6 cellular contexts compared by ENCODE assay signal in the genomic region with DNA sequence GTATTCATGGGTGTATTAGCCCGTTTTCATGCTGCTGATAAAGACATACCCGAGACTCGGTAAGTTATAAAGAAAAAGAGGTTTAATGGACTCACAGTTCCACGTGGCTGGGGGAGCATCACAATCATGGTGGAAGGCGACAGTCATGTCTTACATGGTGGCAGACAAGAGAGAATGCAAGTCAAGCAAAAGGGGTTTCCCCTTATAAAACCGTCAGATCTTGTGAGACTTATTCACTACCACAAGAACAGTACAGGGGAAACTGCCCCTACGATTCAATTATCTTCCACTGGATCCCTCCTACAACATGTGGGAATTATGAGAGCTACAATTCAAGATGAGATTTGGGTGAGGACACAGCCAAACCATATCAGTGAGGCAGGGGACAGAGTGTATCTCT. TPM values are rescaled to one million over a fixed set of nuclear protein-coding genes. Genes with fewer than 3 reads are reported as not detected.
DNase-seq lines count a peak whose midpoint lies in the region; ATAC-seq, FAIRE-seq and TF ChIP-seq lines count a peak whose summit lies in the region.
"Not testable (repeated sequence)": the region's sequence is repeated elsewhere in the genome, so short reads cannot be mapped to it uniquely, and the experiment has no call there.

No MANE protein-coding gene starts in this region.

- H3K4me1 Mint-ChIP-seq in T-helper 17 cell (peaks cover 30% of the 10 kb centered on the region), nephron progenitor cell (peaks cover 51% of the 10 kb centered on the region)
- peaks cover 37% of the 10 kb centered on the region for H3K4me1 Mint-ChIP-seq in activated CD8-positive, alpha-beta T cell treated with anti-CD3 and anti-CD28 coated beads for 36 hours (ENCODE audit: low read depth)
- peaks cover 37% of the 10 kb centered on the region for H3K4me1 Mint-ChIP-seq in central memory CD8-positive, alpha-beta T cell

- intact Hi-C loops in activated CD8-positive, alpha-beta T cell treated with anti-CD3 and anti-CD28 coated beads for 36 hours (cut with micrococcal nuclease); GM12878 (cut with micrococcal nuclease; ENCODE audit: unreplicated experiment); posterior vena cava (cut with DNase I): not testable (repeated sequence)

- BruUV-seq in GM12878 (replicated peaks; lab: Mats Ljungman, UMichigan): TSS peak; percentile 9

- H2AFZ ChIP-seq in GM12878 (ENCODE audit: control insufficient read depth, low read depth, low read length): not testable (repeated sequence)

- not testable (repeated sequence) for FAIRE-seq in GM12878 (lab: Jason Lieb, UNC)

- WGBS in GM12878 (ENCODE audit: insufficient coverage, insufficient replicate concordance, low lambda C conversion rate, missing lambda C conversion rate): 85% methylated on average over 7 of the region's 7 CpGs

- RAD21 ChIA-PET in GM12878 (lab: Charles Lee; ENCODE audit: unreplicated experiment): not testable (repeated sequence)

- not testable (repeated sequence) for H3K4me3 Mint-ChIP-seq in T-helper 17 cell; activated CD8-positive, alpha-beta T cell treated with anti-CD3 and anti-CD28 coated beads for 36 hours; central memory CD8-positive, alpha-beta T cell; nephron progenitor cell

- H3K27ac ChIP-seq in GM12878 (ENCODE audit: control insufficient read depth, insufficient read depth): not testable (repeated sequence)

- DNase-seq in T-helper 17 cell; GM12878 (ENCODE audit: low read depth, low spot score); central memory CD8-positive, alpha-beta T cell (ENCODE audit: low spot score in 2 of 2); nephron progenitor cell: not testable (repeated sequence)
- peak; percentile 31 for DNase-seq in activated CD8-positive, alpha-beta T cell treated with anti-CD3 and anti-CD28 coated beads for 36 hours
- peak; percentile 46 for DNase-seq in posterior vena cava (ENCODE audit: low spot score)

- not testable (repeated sequence) for ATAC-seq in T-helper 17 cell; activated CD8-positive, alpha-beta T cell treated with anti-CD3 and anti-CD28 coated beads for 36 hours; GM12878; central memory CD8-positive, alpha-beta T cell (replicated peaks; ENCODE audit: extremely low read depth, poor library complexity, severe bottlenecking)

- not testable (repeated sequence) for H3K4me1 ChIP-seq in GM12878 (ENCODE audit: control insufficient read depth, insufficient read depth, low read length)

- not testable (repeated sequence) for H3K9ac ChIP-seq in GM12878 (ENCODE audit: control insufficient read depth, insufficient read depth, low read length)

- not testable (repeated sequence) for H3K36me3 Mint-ChIP-seq in T-helper 17 cell (ENCODE audit: low read depth)
- H3K36me3 Mint-ChIP-seq in activated CD8-positive, alpha-beta T cell treated with anti-CD3 and anti-CD28 coated beads for 36 hours (ENCODE audit: low read depth): peaks cover 46% of the 10 kb centered on the region
- peaks cover 20% of the 10 kb centered on the region for H3K36me3 Mint-ChIP-seq in central memory CD8-positive, alpha-beta T cell (ENCODE audit: insufficient read depth)
- H3K36me3 Mint-ChIP-seq in nephron progenitor cell (ENCODE audit: low read depth): peaks cover 94% of the 10 kb centered on the region

- not testable (repeated sequence) for H3K27me3 Mint-ChIP-seq in T-helper 17 cell; activated CD8-positive, alpha-beta T cell treated with anti-CD3 and anti-CD28 coated beads for 36 hours; central memory CD8-positive, alpha-beta T cell; nephron progenitor cell (ENCODE audit: low read depth, poor library complexity)

- H3K79me2 ChIP-seq in GM12878 (ENCODE audit: control insufficient read depth, insufficient read depth, low read length): not testable (repeated sequence)

- TF ChIP-seq EP300 in GM12878 (IDR thresholded peaks at IDR 0.05; ENCODE audit: borderline replicate concordance in 1 of 2, control insufficient read depth in 1 of 2, low read depth in 2 of 2, low read length in 2 of 2): not testable (repeated sequence)

- H3K9me3 Mint-ChIP-seq in activated CD8-positive, alpha-beta T cell treated with anti-CD3 and anti-CD28 coated beads for 36 hours; central memory CD8-positive, alpha-beta T cell: not testable (repeated sequence)
- H3K9me3 Mint-ChIP-seq in nephron progenitor cell: peaks cover 53% of the 10 kb centered on the region

- not testable (repeated sequence) for H3K9me3 ChIP-seq in T-helper 17 cell (ENCODE audit: control insufficient read depth, low read length, poor library complexity, severe bottlenecking)
- H3K9me3 ChIP-seq in GM12878 (replicated peaks; ENCODE audit: control insufficient read depth, insufficient read depth, low read length): peaks cover 12% of the 10 kb centered on the region

- in situ Hi-C loops in GM12878 (cut with MboI): not testable (repeated sequence)

- not testable (repeated sequence) for TF ChIP-seq RAD21 in GM12878 (IDR thresholded peaks at IDR 0.05; ENCODE audit: insufficient read depth, low read depth, low read length)

- not testable (repeated sequence) for TF ChIP-seq POLR2A in GM12878 (IDR thresholded peaks at IDR 0.05; ENCODE audit: low read depth, low read length)

- SMC1A ChIA-PET in GM12878 (lab: Charles Lee; ENCODE audit: uncharacterized antibody, unreplicated experiment): not testable (repeated sequence)

- H3K4me2 ChIP-seq in GM12878 (ENCODE audit: control insufficient read depth, insufficient read depth): not testable (repeated sequence)

- H4K20me1 ChIP-seq in GM12878 (ENCODE audit: control insufficient read depth, insufficient read depth): not testable (repeated sequence)

- CTCF ChIA-PET in activated CD8-positive, alpha-beta T cell treated with anti-CD3 and anti-CD28 coated beads for 36 hours (lab: Charles Lee): interaction anchor here (1.7 kb wide), 1 partner anchor 39 kb away, joined by 3 read pairs; no protein-coding TSS in a partner anchor
- CTCF ChIA-PET in GM12878 (lab: Yijun Ruan, JAX): not testable (repeated sequence)

- POLR2A ChIA-PET in activated CD8-positive, alpha-beta T cell treated with anti-CD3 and anti-CD28 coated beads for 36 hours (lab: Charles Lee); GM12878 (lab: Charles Lee): not testable (repeated sequence)

- H3K27me3 ChIP-seq in GM12878 (replicated peaks in 1 of 2; ENCODE audit: control insufficient read depth in 2 of 2, insufficient read depth in 2 of 2, low read length in 1 of 2): not testable (repeated sequence)

- not testable (repeated sequence) for TF ChIP-seq CTCF in activated CD8-positive, alpha-beta T cell treated with anti-CD3 and anti-CD28 coated beads for 36 hours (IDR thresholded peaks at IDR 0.05); GM12878 (IDR thresholded peaks at IDR 0.05 in 2 of 3, conservative IDR thresholded peaks at IDR 0.05 in 1 of 3; ENCODE audit: control insufficient read depth in 2 of 3, extremely low read depth in 1 of 3, insufficient read depth in 1 of 3, low read depth in 3 of 3, low read length in 3 of 3); nephron progenitor cell (IDR thresholded peaks at IDR 0.05)

- H3K27ac Mint-ChIP-seq in T-helper 17 cell (peak overlapping the region; percentile 16), nephron progenitor cell (peak overlapping the region; percentile 10)
- not testable (repeated sequence) for H3K27ac Mint-ChIP-seq in activated CD8-positive, alpha-beta T cell treated with anti-CD3 and anti-CD28 coated beads for 36 hours
- peak overlapping the region; percentile 11 for H3K27ac Mint-ChIP-seq in central memory CD8-positive, alpha-beta T cell (ENCODE audit: low read depth)

- not testable (repeated sequence) for H3K4me3 ChIP-seq in GM12878

- H3K36me3 ChIP-seq in GM12878 (ENCODE audit: control insufficient read depth in 2 of 2, insufficient read depth in 2 of 2, low read length in 1 of 2): peaks cover 7 to 18% of the 10 kb centered on the region in 2 experiments; a peak in 3 of 4 replicates

RNA-seq across cellular contexts. Expression of a gene that starts 44.3 kb away (rescaled TPM):
- total RNA-seq in T-helper 17 cell (100 to 1,000 TPM; 148 to 151 TPM), GM12878 (2014; rRNA removed) (37.9 and 40.2 TPM in 2 replicates), GM12878 (2014; rRNA removed; fragmentation: Illumina TruSeq; extraction: Trizol) (50.0 and 50.4 TPM in 2 replicates), GM12878 (2021) (74.1 and 76.1 TPM in 2 replicates), posterior vena cava (10 to 100 TPM; 23.2 to 30.9 TPM)
- total RNA-seq in activated CD8-positive, alpha-beta T cell treated with anti-CD3 and anti-CD28 coated beads for 36 hours: 10 to 100 TPM; 59.6 to 61.7 TPM
- total RNA-seq in GM12878 (2013; cell fraction: nucleolus; rRNA removed): 386 and 393 TPM in 2 replicates
- 36.0 TPM for polyA plus RNA-seq in GM12878 (2011; ENCODE audit: low read depth)
- polyA plus RNA-seq in GM12878 (2011; rRNA removed) (57.5 and 73.9 TPM in 2 replicates), GM12878 (2014; fragmentation: Illumina TruSeq; extraction: Trizol) (61.4 and 88.0 TPM in 2 replicates), GM12878 (2014; fragmentation: Nextera tagmentation; extraction: Ambion mirVana) (1 to 10 TPM; 6.1 to 9.5 TPM), GM12878 (2014; rRNA removed) (43.8 and 47.2 TPM in 2 replicates), GM12878 (2016; fragmentation: Nextera tagmentation; extraction: Ambion mirVana) (10 to 100 TPM; 15.5 to 16.3 TPM)
- 48.9 and 56.2 TPM in 2 replicates for polyA plus RNA-seq in GM12878 (2011; cell fraction: cytosol; rRNA removed)
- polyA plus RNA-seq in GM12878 (2011; cell fraction: nucleus; rRNA removed): 75.9 and 85.6 TPM in 2 replicates
- polyA plus RNA-seq in GM12878 (2012): 45.1 and 53.0 TPM in 2 replicates
- 88.4 and 94.0 TPM in 2 replicates for polyA minus RNA-seq in GM12878 (2011; rRNA and poly(A)+ RNA removed)
- polyA minus RNA-seq in GM12878 (2011; cell fraction: cytosol; rRNA and poly(A)+ RNA removed): 17.3 and 25.7 TPM in 2 replicates
- 52.5 and 102 TPM in 2 replicates for polyA minus RNA-seq in GM12878 (2011; cell fraction: nucleus; rRNA and poly(A)+ RNA removed)
